9 cellular contexts compared by ENCODE assay signal in the genomic region with DNA sequence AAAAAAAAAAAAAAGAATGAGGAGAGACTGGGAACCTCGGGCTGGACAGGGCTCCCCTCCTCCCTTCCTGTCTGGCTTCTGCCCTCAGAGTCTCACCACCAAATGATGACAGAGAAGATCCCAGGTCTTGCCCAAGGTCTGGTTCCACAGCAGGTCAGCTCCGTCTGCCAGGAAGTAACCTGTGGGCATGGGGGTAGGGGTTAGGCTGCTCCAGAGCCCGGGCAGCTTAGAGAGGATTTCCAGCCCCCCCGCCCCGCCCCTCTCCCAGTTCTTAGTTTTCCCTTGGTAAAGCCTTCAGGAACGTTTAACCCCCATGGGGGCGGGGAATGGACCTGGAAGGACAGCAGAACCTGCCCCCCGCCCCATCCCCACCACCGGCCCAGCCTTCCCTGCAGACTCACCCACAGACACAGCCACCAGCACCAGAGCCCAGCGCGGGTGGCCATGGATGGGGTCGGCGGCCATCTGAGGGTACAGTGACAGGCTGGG. TPM values are rescaled to one million over a fixed set of nuclear protein-coding genes. Genes with fewer than 3 reads are reported as not detected.
A peak's percentile ranks its signal among the peaks of the same experiment; 100 is the strongest.
DNase-seq lines count a peak whose midpoint lies in the region; ATAC-seq and TF ChIP-seq lines count a peak whose summit lies in the region.
"Had no signal": no experiment of that assay in that cellular context is flagged by ENCODE, and none has a peak within 500 bp of the region (broad histone marks: within the 10 kb centered on the region; RNA-seq: fewer than 3 reads in every experiment).

No MANE protein-coding gene starts in this region.

- no peaks in the 10 kb centered on the region for H3K36me3 ChIP-seq in colonic mucosa
- H3K36me3 ChIP-seq in lower lobe of right lung = peaks cover 32% of the 10 kb centered on the region
- peaks cover 4 to 40% (median 19%) of the 10 kb centered on the region in 4 donors for H3K36me3 ChIP-seq in upper lobe of left lung

- H3K4me1 Mint-ChIP-seq in activated T-cell treated with anti-CD3 and anti-CD28 coated beads, Interleukin-2, amount 50 U/mL, for 72 hours (ENCODE audit: low read depth) = peaks cover 27% of the 10 kb centered on the region

- no peak for TF ChIP-seq EP300 in upper lobe of left lung (IDR thresholded peaks at IDR 0.05)

- H3K36me3 Mint-ChIP-seq in activated T-cell treated with anti-CD3 and anti-CD28 coated beads, Interleukin-2, amount 50 U/mL, for 72 hours (ENCODE audit: insufficient read depth in 2 of 2) = peaks cover 0 to 2% of the 10 kb centered on the region in 2 donors

- TF ChIP-seq CTCF in colonic mucosa (IDR thresholded peaks at IDR 0.05) = no peak
- TF ChIP-seq CTCF in lower lobe of right lung (IDR thresholded peaks at IDR 0.05) = no peak
- TF ChIP-seq CTCF in upper lobe of left lung (IDR thresholded peaks at IDR 0.05) = no peak
- no peak for TF ChIP-seq CTCF in lower leg skin (IDR thresholded peaks at IDR 0.05)

- no peak for DNase-seq in activated T-cell treated with anti-CD3 and anti-CD28 coated beads, Interleukin-2, amount 50 U/mL, for 72 hours
- DNase-seq in activated T-cell treated with anti-CD3 and anti-CD28 coated beads for 4 hours = no peak
- DNase-seq in colonic mucosa = peak; percentile 29
- DNase-seq in lower lobe of right lung = no peak
- no peak for DNase-seq in upper lobe of left lung
- no peak for DNase-seq in lower leg skin (ENCODE audit: low spot score in 2 of 2)
- no peak for DNase-seq in putamen (ENCODE audit: low spot score)
- DNase-seq: SHP77 treated with DMSO at 0.1 percent for 48 hours had no signal

- H3K27ac ChIP-seq in colonic mucosa (peak overlapping the region; percentile 84), lower lobe of right lung (peak overlapping the region; percentile 87), upper lobe of left lung (peak overlapping the region in 3 of 4 donors; percentile 85 to 93 (median 87))

- no peak overlapping the region for H3K27ac Mint-ChIP-seq in activated T-cell treated with anti-CD3 and anti-CD28 coated beads, Interleukin-2, amount 50 U/mL, for 72 hours

- intact Hi-C loops in colonic mucosa (cut with DNase I) (loop anchor here (10.0 kb wide), 1 partner anchor 55 kb away; no protein-coding TSS in a partner anchor), lower lobe of right lung (cut with DNase I) (no loop called here), lower leg skin (cut with DNase I; ENCODE audit: low total_unique reads) (no loop called here)

- whole genome bisulfite sequencing in upper lobe of left lung, 2 donors = 2 to 15% methylated on average over 4 to 9 of the region's 13 CpGs
- 22 to 23% methylated on average over 11 of the region's 13 CpGs for WGBS in lower leg skin, 2 donors

- H3K4me1 ChIP-seq in colonic mucosa = peaks cover 16% of the 10 kb centered on the region
- peaks cover 52% of the 10 kb centered on the region for H3K4me1 ChIP-seq in lower lobe of right lung
- peaks cover 37 to 59% (median 45%) of the 10 kb centered on the region in 4 donors for H3K4me1 ChIP-seq in upper lobe of left lung

- peak overlapping the region; percentile 65 for H3K4me3 ChIP-seq in colonic mucosa
- H3K4me3 ChIP-seq in lower lobe of right lung = peak overlapping the region; percentile 81
- H3K4me3 ChIP-seq in upper lobe of left lung = peak overlapping the region in 3 of 4 donors; percentile 55 to 87 (median 73)
- no peak overlapping the region for H3K4me3 ChIP-seq in lower leg skin (ENCODE audit: low read depth, poor library complexity, severe bottlenecking)

- peaks cover 42% of the 10 kb centered on the region for H3K27me3 Mint-ChIP-seq in activated T-cell treated with anti-CD3 and anti-CD28 coated beads, Interleukin-2, amount 50 U/mL, for 72 hours (ENCODE audit: low read depth)

- H3K9me3 ChIP-seq in colonic mucosa (no peaks in the 10 kb centered on the region), lower lobe of right lung (no peaks in the 10 kb centered on the region), upper lobe of left lung (no peaks in the 10 kb centered on the region)

- H3K4me3 Mint-ChIP-seq in activated T-cell treated with anti-CD3 and anti-CD28 coated beads, Interleukin-2, amount 50 U/mL, for 72 hours = peak overlapping the region; percentile 25 to 68

- H3K9me3 Mint-ChIP-seq in activated T-cell treated with anti-CD3 and anti-CD28 coated beads, Interleukin-2, amount 50 U/mL, for 72 hours = no peaks in the 10 kb centered on the region

- TF ChIP-seq POLR2A in upper lobe of left lung (IDR thresholded peaks at IDR 0.05) (no peak), lower leg skin (IDR thresholded peaks at IDR 0.05) (no peak)

- H3K27me3 ChIP-seq in colonic mucosa (no peaks in the 10 kb centered on the region), lower lobe of right lung (ENCODE audit: low read depth) (no peaks in the 10 kb centered on the region), upper lobe of left lung (no peaks in the 10 kb centered on the region)

- H3K9ac ChIP-seq in colonic mucosa (ENCODE audit: low read depth in 2 of 2, low read length in 2 of 2) = peak overlapping the region; percentile 87 to 98

- no peak for ATAC-seq in activated T-cell treated with anti-CD3 and anti-CD28 coated beads, Interleukin-2, amount 50 U/mL, for 72 hours (replicated peaks in 1 of 2)
- ATAC-seq in lower lobe of right lung (peak; percentile 13 to 41), upper lobe of left lung (ENCODE audit: low FRiP score in 2 of 2) (peak in 1 of 2 donors; percentile 26), HG03108 (IDR thresholded peaks at IDR 0.05; ENCODE audit: unreplicated experiment) (no peak)

RNA-seq across cellular contexts. Expression of gene TLCD2, which starts 0.7 kb away (rescaled TPM):
- total RNA-seq in activated T-cell treated with anti-CD3 and anti-CD28 coated beads, Interleukin-2, amount 50 U/mL, for 72 hours = 1 to 10 TPM in 1 of 2 donors, under 1 TPM in 1; 0.70 to 1.8 TPM
- total RNA-seq in colonic mucosa (10 to 100 TPM; 30.2 to 32.6 TPM), lower lobe of right lung (13.4 TPM), upper lobe of left lung (10 to 100 TPM; 11.3 to 24.7 (median 14.9) TPM), lower leg skin (1 to 10 TPM in 3 of 4 donors, under 1 TPM in 1; 0.99 to 4.5 (median 2.8) TPM)

RNA-seq across cellular contexts. Expression of gene WDR81, which starts 15.1 kb away (rescaled TPM):
- total RNA-seq in activated T-cell treated with anti-CD3 and anti-CD28 coated beads, Interleukin-2, amount 50 U/mL, for 72 hours = 10 to 100 TPM in 1 of 2 donors, 1 to 10 TPM in 1; 9.4 to 11.2 TPM
- total RNA-seq in colonic mucosa = 10 to 100 TPM in 1 of 2 donors, 1 to 10 TPM in 1; 9.2 to 16.0 TPM
- total RNA-seq in lower lobe of right lung = 49.9 TPM
- 100 to 1,000 TPM in 2 of 6 donors, 10 to 100 TPM in 4; 47.4 to 162 (median 60.8) TPM for total RNA-seq in upper lobe of left lung
- 10 to 100 TPM; 42.9 to 64.4 (median 49.2) TPM for total RNA-seq in lower leg skin

RNA-seq across cellular contexts. Expression of gene PRPF8, which starts 24.8 kb away (rescaled TPM):
- total RNA-seq in activated T-cell treated with anti-CD3 and anti-CD28 coated beads, Interleukin-2, amount 50 U/mL, for 72 hours = 100 to 1,000 TPM; 332 to 390 TPM
- 100 to 1,000 TPM; 172 to 292 TPM for total RNA-seq in colonic mucosa
- 280 TPM for total RNA-seq in lower lobe of right lung
- 100 to 1,000 TPM; 173 to 283 (median 220) TPM for total RNA-seq in upper lobe of left lung
- 100 to 1,000 TPM; 140 to 228 (median 173) TPM for total RNA-seq in lower leg skin

RNA-seq across cellular contexts. Expression of gene SERPINF2, which starts 33.2 kb away (rescaled TPM):
- total RNA-seq in activated T-cell treated with anti-CD3 and anti-CD28 coated beads, Interleukin-2, amount 50 U/mL, for 72 hours = 1 to 10 TPM in 1 of 2 donors, under 1 TPM in 1; 0.89 to 1.6 TPM
- 1 to 10 TPM; 1.0 to 1.7 TPM for total RNA-seq in colonic mucosa
- total RNA-seq in lower lobe of right lung = 24.1 TPM
- 10 to 100 TPM in 5 of 6 donors, 1 to 10 TPM in 1; 4.6 to 48.2 (median 24.6) TPM for total RNA-seq in upper lobe of left lung
- total RNA-seq in lower leg skin = 1 to 10 TPM; 1.2 to 9.0 (median 5.9) TPM

RNA-seq across cellular contexts. Expression of gene SERPINF1, which starts 52.4 kb away (rescaled TPM):
- total RNA-seq in activated T-cell treated with anti-CD3 and anti-CD28 coated beads, Interleukin-2, amount 50 U/mL, for 72 hours = 1 to 10 TPM in 1 of 2 donors, not detected in 1; 2.2 TPM
- total RNA-seq in colonic mucosa = 10 to 100 TPM; 13.3 to 39.7 TPM
- 204 TPM for total RNA-seq in lower lobe of right lung
- 100 to 1,000 TPM in 4 of 6 donors, 10 to 100 TPM in 2; 69.8 to 235 (median 114) TPM for total RNA-seq in upper lobe of left lung
- 100 to 1,000 TPM; 102 to 391 (median 114) TPM for total RNA-seq in lower leg skin

Comparison
In these comparisons a context has a peak if more than half of its experiments do, and no peak if none do; other contexts are left out.
1. ATAC-seq: peak in lower lobe of right lung (2 of 2); none in activated T-cell treated with anti-CD3 and anti-CD28 coated beads, Interleukin-2, amount 50 U/mL, for 72 hours (0 of 2) and HG03108 (single experiment).
2. Peak in every context shown above with its lines, with median percentiles within 50 percentile points of each other: H3K27ac ChIP-seq.